In the genomic region with DNA sequence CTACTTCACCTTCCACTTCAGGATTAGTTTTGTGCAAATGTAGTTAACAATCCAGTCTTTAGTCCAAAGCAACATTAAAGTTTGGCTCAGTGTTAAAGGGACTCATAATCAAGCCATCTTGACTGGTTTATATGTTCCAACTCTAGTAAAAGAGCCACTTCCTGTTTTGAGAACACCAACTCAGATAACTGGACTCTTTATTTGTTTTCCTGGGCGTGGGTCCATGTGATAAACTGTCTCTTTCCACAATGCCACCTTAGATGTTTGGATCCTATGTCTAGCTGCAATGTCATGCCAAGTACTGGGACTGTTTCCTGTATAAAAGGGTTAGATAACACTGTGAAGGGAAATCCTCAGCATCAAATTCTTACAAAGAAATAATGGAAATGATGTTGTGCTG, we compare ENCODE assay signal across 29 cellular contexts.
DNase-seq lines count a peak whose midpoint lies in the region; ATAC-seq and TF ChIP-seq lines count a peak whose summit lies in the region.
"Had no signal": no experiment of that assay in that cellular context is flagged by ENCODE, and none has a peak within 500 bp of the region (broad histone marks: within the 10 kb centered on the region; RNA-seq: fewer than 3 reads in every experiment).

No MANE protein-coding gene starts in this region.

- H3K36me3 ChIP-seq in SU-DHL-6 (ENCODE audit: low read length) (no peaks in the 10 kb centered on the region), mesendoderm (ENCODE audit: control insufficient read depth, insufficient read depth, low read length) (no peaks in the 10 kb centered on the region), MM.1S (replicated peaks; ENCODE audit: insufficient read depth, low read length) (no peaks in the 10 kb centered on the region)
- H3K36me3 ChIP-seq: ascending aorta, BLaER1, gastroesophageal sphincter, thyroid gland, WERI-Rb-1 had no signal

- no peaks in the 10 kb centered on the region for H3K79me1 ChIP-seq in mesendoderm (ENCODE audit: low read length)

- no peaks in the 10 kb centered on the region for H3F3A ChIP-seq in SU-DHL-6 (ENCODE audit: insufficient read depth)
- H3F3A ChIP-seq in MM.1S (ENCODE audit: insufficient read depth, low read length): no peaks in the 10 kb centered on the region

- H3K56ac ChIP-seq in mesendoderm (ENCODE audit: low read length): no peak overlapping the region

- no peak overlapping the region for H4K5ac ChIP-seq in mesendoderm (ENCODE audit: low read length)

- H3K23ac ChIP-seq in mesendoderm (ENCODE audit: low read length): no peak overlapping the region

- H3K9me2 ChIP-seq in SU-DHL-6 (replicated peaks; ENCODE audit: insufficient read depth, low read length) (no peaks in the 10 kb centered on the region), MM.1S (replicated peaks; ENCODE audit: insufficient read depth, low read length) (no peaks in the 10 kb centered on the region)

- H3K27ac ChIP-seq in SU-DHL-6 (ENCODE audit: low read depth, low read length) (no peak overlapping the region), mesendoderm (ENCODE audit: low read depth, low read length) (no peak overlapping the region), MM.1S (ENCODE audit: low read length) (no peak overlapping the region)
- H3K27ac ChIP-seq: ascending aorta, BLaER1, gastroesophageal sphincter, HL-60, thyroid gland, WERI-Rb-1 had no signal

- intact Hi-C loops in posterior vena cava (cut with DNase I): no loop called here

- ATAC-seq in left lobe of liver: no peak
- ATAC-seq: gastroesophageal sphincter, GM23338, Right ventricle myocardium inferior, sciatic nerve had no signal

- H3K4ac ChIP-seq in mesendoderm (ENCODE audit: low read depth, low read length): no peak overlapping the region

- H3K79me2 ChIP-seq in SU-DHL-6 (ENCODE audit: insufficient read depth, low read length) (no peaks in the 10 kb centered on the region), mesendoderm (ENCODE audit: control insufficient read depth, insufficient read depth, low read length) (no peaks in the 10 kb centered on the region), MM.1S (ENCODE audit: low read length) (no peaks in the 10 kb centered on the region)

- H3K4me2 ChIP-seq in SU-DHL-6 (ENCODE audit: low read depth, low read length, poor library complexity, severe bottlenecking): no peak overlapping the region
- no peak overlapping the region for H3K4me2 ChIP-seq in mesendoderm (ENCODE audit: low read length)
- no peak overlapping the region for H3K4me2 ChIP-seq in MM.1S (ENCODE audit: low read depth, low read length)
- H3K4me2 ChIP-seq: BLaER1, GM23338 had no signal

- H3K4me3 ChIP-seq in SU-DHL-6 (ENCODE audit: insufficient read depth, low read length, poor library complexity, severe bottlenecking) (no peak overlapping the region), mesendoderm (ENCODE audit: low read length) (no peak overlapping the region), MM.1S (ENCODE audit: low read length) (no peak overlapping the region)
- H3K4me3 ChIP-seq: ascending aorta, BLaER1, gastroesophageal sphincter, GM23338, thyroid gland had no signal

- H3K18ac ChIP-seq in mesendoderm (ENCODE audit: low read length): no peak overlapping the region

- no peak overlapping the region for H3K9ac ChIP-seq in SU-DHL-6 (ENCODE audit: low read length)
- no peak overlapping the region for H3K9ac ChIP-seq in mesendoderm (ENCODE audit: low read length)
- H3K9ac ChIP-seq in MM.1S (ENCODE audit: low read length): no peak overlapping the region
- H3K9ac ChIP-seq: BLaER1 had no signal

- no peak overlapping the region for H2BK5ac ChIP-seq in mesendoderm (ENCODE audit: low read length)

- H3K27me3 ChIP-seq in SU-DHL-6 (ENCODE audit: low read length) (no peaks in the 10 kb centered on the region), mesendoderm (ENCODE audit: insufficient read depth, low read length, poor library complexity) (no peaks in the 10 kb centered on the region), MM.1S (replicated peaks; ENCODE audit: insufficient read depth, low read length) (no peaks in the 10 kb centered on the region)
- H3K27me3 ChIP-seq: ascending aorta, BLaER1, gastroesophageal sphincter, thyroid gland had no signal

- no peak for TF ChIP-seq CTCF in SU-DHL-6 (IDR thresholded peaks at IDR 0.05; ENCODE audit: insufficient read depth, low read length, poor library complexity, severe bottlenecking)
- no peak for TF ChIP-seq CTCF in MM.1S (IDR thresholded peaks at IDR 0.05; ENCODE audit: low read length)

- no peak overlapping the region for H2BK15ac ChIP-seq in mesendoderm (replicated peaks; ENCODE audit: low read depth)

- no peaks in the 10 kb centered on the region for H3K4me1 ChIP-seq in mesendoderm (ENCODE audit: control insufficient read depth, low read depth, low read length)
- H3K4me1 ChIP-seq in MM.1S (ENCODE audit: low read length): no peaks in the 10 kb centered on the region
- H3K4me1 ChIP-seq: ascending aorta, gastroesophageal sphincter, thyroid gland had no signal

- WGBS in mesendoderm (ENCODE audit: extremely low coverage, insufficient coverage, low lambda C conversion rate): no CpG with 5 or more reads among the region's 1 CpG

- H2AFZ ChIP-seq in SU-DHL-6 (ENCODE audit: low read depth, low read length, severe bottlenecking): peak overlapping the region; percentile 79
- H2AFZ ChIP-seq in MM.1S (ENCODE audit: low read length): no peak overlapping the region
- H2AFZ ChIP-seq: GM23338 had no signal

- H4K8ac ChIP-seq in mesendoderm (ENCODE audit: low read depth, low read length): peak overlapping the region; percentile 76

- no peak overlapping the region for H2AK5ac ChIP-seq in mesendoderm (ENCODE audit: low read length)

- DNase-seq in Daoy (ENCODE audit: low read depth) (peak; percentile 40), HT1080 (ENCODE audit: low read depth) (peak; percentile 37), mesendoderm (no peak), left lobe of liver (ENCODE audit: low spot score) (no peak), posterior vena cava (ENCODE audit: low spot score) (no peak), MM.1S (no peak)
- DNase-seq: activated CD4-positive, alpha-beta T cell treated with anti-CD3 and anti-CD28 coated beads, Interleukin-2, amount 10 ng/mL, durations not matched to agents 24 days and 14 days; activated gamma-delta T cell; activated naive CD8-positive, alpha-beta T cell treated with anti-CD3 and anti-CD28 coated beads, Interleukin-2, amount 10 ng/mL, durations not matched to agents 7 days and 5 days; activated T-cell treated with anti-CD3 and anti-CD28 coated beads, Interleukin-2, amount 50 U/mL, for 1 hour; caudate nucleus; DMS79; mesenchymal stem cell; NCI-H1417; NCI-H2081 treated with DMSO at 0.1 percent for 48 hours; NCI-H226; NCI-H82; posterior cingulate gyrus; stimulated activated CD4-positive, alpha-beta T cell treated with anti-CD3 and anti-CD28 coated beads, Interleukin-15, amount 100 ng/mL, for 24 hours; thyroid gland; WERI-Rb-1 had no signal

- H4K20me1 ChIP-seq in SU-DHL-6 (ENCODE audit: low read depth, low read length) (no peaks in the 10 kb centered on the region), MM.1S (ENCODE audit: insufficient read depth, low read length) (no peaks in the 10 kb centered on the region)
- H4K20me1 ChIP-seq: BLaER1 had no signal

- H3K9me3 ChIP-seq in SU-DHL-6 (ENCODE audit: insufficient read depth, low read length): no peaks in the 10 kb centered on the region
- no peaks in the 10 kb centered on the region for H3K9me3 ChIP-seq in MM.1S (replicated peaks; ENCODE audit: insufficient read depth, low read length)
- H3K9me3 ChIP-seq: ascending aorta, BLaER1, gastroesophageal sphincter, thyroid gland had no signal

- no peak overlapping the region for H2BK120ac ChIP-seq in mesendoderm (ENCODE audit: low read depth, low read length)

Comparison
In these comparisons a context has a peak if more than half of its experiments do, and no peak if none do; other contexts are left out.
1. DNase-seq: peak in Daoy (single experiment) and HT1080 (single experiment); none in mesendoderm (single experiment), left lobe of liver (single experiment), posterior vena cava (single experiment) and MM.1S (single experiment).